In genomic region chr14:54902143-54902520, GRCh38 we compare ENCODE assay signal across 8 cellular contexts. TPM values are rescaled to one million over a fixed set of nuclear protein-coding genes. Genes with fewer than 3 reads are reported as not detected.
DNase-seq lines count a peak whose midpoint lies in the region; ATAC-seq, FAIRE-seq and TF ChIP-seq lines count a peak whose summit lies in the region.

No MANE protein-coding gene starts in this region.

- 0% methylated on average over 11 of the region's 37 CpGs for WGBS in A549 (ENCODE audit: missing lambda C conversion rate)

- H3K27ac ChIP-seq in A549 (peak overlapping the region; percentile 63 to 90), dorsolateral prefrontal cortex (peak overlapping the region in 40 of 59 donors; percentile 2 to 83 (median 52))

- peaks cover 0 to 8% (median 0%) of the 10 kb centered on the region in 45 donors for H3K27me3 ChIP-seq in dorsolateral prefrontal cortex

- CTCF ChIA-PET in A549 (lab: Yijun Ruan, JAX) = interaction anchor here (1.4 to 2.3 kb wide), 6 partner anchors 14 to 96 kb away, joined by 3 to 9 read pairs (median 5); no protein-coding TSS in a partner anchor
- CTCF ChIA-PET in activated CD4-positive, alpha-beta T cell treated with anti-CD3 and anti-CD28 coated beads, Interleukin-2, amount 10 ng/mL, durations not matched to agents 7 days and 5 days (lab: Charles Lee) = interaction anchor here (0.6 to 2.4 kb wide), 5 partner anchors 20 to 398 kb away, joined by 3 to 7 read pairs (median 4); partner anchors contain the start of genes SOCS4 and WDHD1

- peaks cover 23% of the 10 kb centered on the region for H3K36me3 Mint-ChIP-seq in activated CD4-positive, alpha-beta T cell treated with anti-CD3 and anti-CD28 coated beads, Interleukin-2, amount 10 ng/mL, durations not matched to agents 7 days and 5 days (ENCODE audit: low read depth)
- no peaks in the 10 kb centered on the region for H3K36me3 Mint-ChIP-seq in memory B cell

- TF ChIP-seq EP300 in A549 (IDR thresholded peaks at IDR 0.05) = no peak

- peak overlapping the region; percentile 70 for H3K4me3 ChIP-seq in A549
- H3K4me3 ChIP-seq in dorsolateral prefrontal cortex = peak overlapping the region; percentile 57 to 87 (median 78)

- TF ChIP-seq RAD21 in A549 (conservative IDR thresholded peaks at IDR 0.05 in 1 of 2, IDR thresholded peaks at IDR 0.05 in 1 of 2) = no peak

- peak overlapping the region; percentile 90 for H3K27ac Mint-ChIP-seq in activated CD4-positive, alpha-beta T cell treated with anti-CD3 and anti-CD28 coated beads, Interleukin-2, amount 10 ng/mL, durations not matched to agents 7 days and 5 days
- H3K27ac Mint-ChIP-seq in memory B cell = peak overlapping the region; percentile 84

- H3K4me1 Mint-ChIP-seq in activated CD4-positive, alpha-beta T cell treated with anti-CD3 and anti-CD28 coated beads, Interleukin-2, amount 10 ng/mL, durations not matched to agents 7 days and 5 days = peaks cover 47% of the 10 kb centered on the region
- H3K4me1 Mint-ChIP-seq in memory B cell = peaks cover 7% of the 10 kb centered on the region

- H3K9me3 ChIP-seq in A549 = no peaks in the 10 kb centered on the region

- intact Hi-C loops in dorsolateral prefrontal cortex (cut with DNase I) = no loop called here

- no peaks in the 10 kb centered on the region for H3K27me3 Mint-ChIP-seq in activated CD4-positive, alpha-beta T cell treated with anti-CD3 and anti-CD28 coated beads, Interleukin-2, amount 10 ng/mL, durations not matched to agents 7 days and 5 days
- no peaks in the 10 kb centered on the region for H3K27me3 Mint-ChIP-seq in memory B cell

- peaks cover 9% of the 10 kb centered on the region; the same call in 2 of the 3 replicates for H3K4me1 ChIP-seq in A549

- FAIRE-seq in A549 (lab: Jason Lieb, UNC) (no peak), GM18507 (lab: Jason Lieb, UNC) (peak; percentile 45)

- no peak for TF ChIP-seq CTCF in A549 (IDR thresholded peaks at IDR 0.05)
- no peak for TF ChIP-seq CTCF in dorsolateral prefrontal cortex (IDR thresholded peaks at IDR 0.05 in 54 of 56, conservative IDR thresholded peaks at IDR 0.05 in 2 of 56; ENCODE audit: low read depth in 1 of 56, partially characterized antibody in 56 of 56)

- peak overlapping the region; percentile 100 for H3K4me2 ChIP-seq in A549

- POLR2A ChIA-PET in A549 (lab: Yijun Ruan, JAX) = interaction anchor here (0.6 to 1.0 kb wide), 6 partner anchors 11 to 337 kb away, joined by 3 to 4 read pairs (median 3); partner anchors contain the start of genes SOCS4 and WDHD1
- POLR2A ChIA-PET in activated CD4-positive, alpha-beta T cell treated with anti-CD3 and anti-CD28 coated beads, Interleukin-2, amount 10 ng/mL, durations not matched to agents 7 days and 5 days (lab: Charles Lee) = interaction anchor here (1.2 kb wide), 1 partner anchor 505 kb away, joined by 3 read pairs; the partner anchor contains the start of gene CDKN3

- peak; percentile 87 to 88 for ATAC-seq in A549
- ATAC-seq in HG02973 (IDR thresholded peaks at IDR 0.05; ENCODE audit: unreplicated experiment) = peak; percentile 55
- peak; percentile 54 for ATAC-seq in memory B cell (ENCODE audit: low read depth)

- H3K4me3 Mint-ChIP-seq in activated CD4-positive, alpha-beta T cell treated with anti-CD3 and anti-CD28 coated beads, Interleukin-2, amount 10 ng/mL, durations not matched to agents 7 days and 5 days = peak overlapping the region; percentile 84
- peak overlapping the region; percentile 87 for H3K4me3 Mint-ChIP-seq in memory B cell

- DNase-seq in A549 (ENCODE audit: low read depth in 1 of 2, low spot score in 1 of 2) (peak; percentile 35 to 76), GM18507 (ENCODE audit: extremely low spot score, insufficient read length, low read depth) (no peak), NCI-H2227 (lab: John Stamatoyannopoulos, UW; ENCODE audit: unreplicated experiment) (peak; percentile 60), dorsolateral prefrontal cortex (peak in 6 of 10 donors; percentile 20 to 53 (median 48)), memory B cell (ENCODE audit: low spot score in 2 of 2) (peak; percentile 51 to 70)
- DNase-seq in activated CD4-positive, alpha-beta T cell treated with anti-CD3 and anti-CD28 coated beads, Interleukin-2, amount 10 ng/mL, durations not matched to agents 7 days and 5 days = peak; percentile 87
- peak; percentile 55 for DNase-seq in stimulated activated CD8-positive, alpha-beta memory T cell treated with anti-CD3 and anti-CD28 coated beads, Interleukin-15, amount 100 ng/mL, for 24 hours (ENCODE audit: low read depth)

- no peak for TF ChIP-seq POLR2A in A549 (IDR thresholded peaks at IDR 0.05; ENCODE audit: low read length)

- H3K9me3 Mint-ChIP-seq in activated CD4-positive, alpha-beta T cell treated with anti-CD3 and anti-CD28 coated beads, Interleukin-2, amount 10 ng/mL, durations not matched to agents 7 days and 5 days = no peaks in the 10 kb centered on the region
- H3K9me3 Mint-ChIP-seq in memory B cell = no peaks in the 10 kb centered on the region

TF ChIP-seq in A549, 52 proteins besides CTCF, POLR2A, EP300 and RAD21:
- TF ChIP-seq RNF2 (IDR thresholded peaks at IDR 0.05; ENCODE audit: borderline replicate concordance, low read depth) (peak; percentile 78; the same call in 1 of the 2 replicates), CEBPB (IDR thresholded peaks at IDR 0.05) (peak in 1 of 2 experiments; percentile 51; a peak in 2 of 4 replicates), PHF8 (IDR thresholded peaks at IDR 0.05; ENCODE audit: borderline replicate concordance, low read depth) (no peak), MAZ (IDR thresholded peaks at IDR 0.05; ENCODE audit: borderline replicate concordance, low read depth, low read length) (no peak), KDM1A (IDR thresholded peaks at IDR 0.05; ENCODE audit: low read depth) (peak; percentile 46; the same call in 1 of the 2 replicates), RCOR1 (IDR thresholded peaks at IDR 0.05; ENCODE audit: low read depth, low read length) (no peak), MAFK (IDR thresholded peaks at IDR 0.05; ENCODE audit: partially characterized antibody) (no peak), MAX (IDR thresholded peaks at IDR 0.05) (peak; percentile 56; the same call in 1 of the 2 replicates)
- TF ChIP-seq, protein P1, sequence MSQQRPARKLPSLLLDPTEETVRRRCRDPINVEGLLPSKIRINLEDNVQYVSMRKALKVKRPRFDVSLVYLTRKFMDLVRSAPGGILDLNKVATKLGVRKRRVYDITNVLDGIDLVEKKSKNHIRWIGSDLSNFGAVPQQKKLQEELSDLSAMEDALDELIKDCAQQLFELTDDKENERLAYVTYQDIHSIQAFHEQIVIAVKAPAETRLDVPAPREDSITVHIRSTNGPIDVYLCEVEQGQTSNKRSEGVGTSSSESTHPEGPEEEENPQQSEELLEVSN (IDR thresholded peaks at IDR 0.05; ENCODE audit: borderline replicate concordance, low read depth) = peak; percentile 28; the same call in 1 of the 2 replicates
TF ChIP-seq in A549: peak in this region for 5.

RNA-seq across cellular contexts. Expression of gene GCH1, which starts 0.5 kb away (rescaled TPM):
- polyA plus RNA-seq in A549 (2011; rRNA removed) (4.4 and 5.0 TPM in 2 replicates), A549 (2017; fragmentation: RNase III; extraction: RNeasy Plus Mini Kit Qiagen cat#74134 plus additional on column Dnase treatment) (2.9 to 3.0 TPM (median 3.0 TPM) in 3 replicates)
- polyA plus RNA-seq in A549 (2012; cell fraction: cytosol; rRNA removed) = 1.5 and 2.1 TPM in 2 replicates
- 1.8 TPM in 2 replicates for polyA plus RNA-seq in A549 (2012; cell fraction: nucleus; rRNA removed)
- polyA minus RNA-seq in A549 (2011; rRNA and poly(A)+ RNA removed) = 3.6 and 7.2 TPM in 2 replicates
- total RNA-seq in activated CD4-positive, alpha-beta T cell treated with anti-CD3 and anti-CD28 coated beads, Interleukin-2, amount 10 ng/mL, durations not matched to agents 7 days and 5 days = 10 to 100 TPM; 54.8 to 55.1 TPM
- total RNA-seq in dorsolateral prefrontal cortex = 10 to 100 TPM in 1 of 120 experiments, 1 to 10 TPM in 118, under 1 TPM in 1; 0.64 to 10.0 (median 2.6) TPM

Comparison
In these comparisons a context has a peak if more than half of its experiments do, and no peak if none do; other contexts are left out.
1. RNA of gene GCH1, which starts 0.5 kb away (total RNA-seq): 54.8 to 55.1 TPM in activated CD4-positive, alpha-beta T cell treated with anti-CD3 and anti-CD28 coated beads, Interleukin-2, amount 10 ng/mL, durations not matched to agents 7 days and 5 days; 0.64 to 10.0 TPM in dorsolateral prefrontal cortex; every median in the first group is over 4 times any median in the second.
2. Peak in every context shown above with its lines, with median percentiles within 50 percentile points of each other: ATAC-seq.